1 cellular context compared by ENCODE assay signal in the genomic region with DNA sequence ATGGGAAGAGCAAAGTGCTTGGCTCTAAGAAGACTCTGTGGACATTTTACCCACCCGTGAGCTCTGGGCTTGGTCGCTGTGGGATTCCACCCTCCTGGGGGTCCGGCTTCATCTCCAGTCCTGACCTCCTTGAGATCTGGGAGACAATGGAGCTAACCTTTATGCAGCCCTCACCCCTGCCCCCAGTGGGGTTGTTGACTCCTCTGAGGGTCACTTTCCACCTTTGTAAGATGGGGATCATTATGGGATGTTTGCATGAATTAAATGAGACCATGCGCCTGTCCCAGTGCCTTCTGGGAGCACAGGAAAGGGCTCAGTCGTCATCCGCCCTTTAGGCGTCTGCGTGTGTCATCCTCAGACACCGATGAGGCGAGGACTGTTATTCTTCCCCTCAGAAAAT.
TF ChIP-seq lines count a peak whose summit lies in the region.

No MANE protein-coding gene starts in this region.

TF ChIP-seq in H1, 55 proteins besides CTCF, POLR2A, EP300 and RAD21 (continued from another document):
- TF ChIP-seq KDM1A (IDR thresholded peaks at IDR 0.05; ENCODE audit: borderline replicate concordance, low read length) (no peak), CEBPB (IDR thresholded peaks at IDR 0.05; ENCODE audit: low read depth, low read length) (no peak), JUND (IDR thresholded peaks at IDR 0.05; ENCODE audit: low read length) (no peak), RXRA (IDR thresholded peaks at IDR 0.05; ENCODE audit: insufficient read depth, low read depth, low read length) (no peak), HDAC2 (IDR thresholded peaks at IDR 0.05; ENCODE audit: borderline replicate concordance in 1 of 2, low read depth in 2 of 2, low read length in 2 of 2) (no peak), ZNF274 (IDR thresholded peaks at IDR 0.05; ENCODE audit: borderline replicate concordance, extremely low read depth, low read length) (no peak), JUN (IDR thresholded peaks at IDR 0.05; ENCODE audit: low read depth, low read length) (no peak), PHF8 (conservative IDR thresholded peaks at IDR 0.05; ENCODE audit: low read depth, low read length) (no peak), EZH2 (IDR thresholded peaks at IDR 0.05; ENCODE audit: low read depth, low read length, severe bottlenecking) (no peak), TBP (IDR thresholded peaks at IDR 0.05; ENCODE audit: low read depth, low read length) (no peak), FOSL1 (IDR thresholded peaks at IDR 0.05; ENCODE audit: insufficient read depth, low read depth, low read length) (no peak), CTBP2 (IDR thresholded peaks at IDR 0.05; ENCODE audit: borderline replicate concordance, insufficient read depth, insufficient read length, low read length) (no peak)
- TF ChIP-seq, protein P1, sequence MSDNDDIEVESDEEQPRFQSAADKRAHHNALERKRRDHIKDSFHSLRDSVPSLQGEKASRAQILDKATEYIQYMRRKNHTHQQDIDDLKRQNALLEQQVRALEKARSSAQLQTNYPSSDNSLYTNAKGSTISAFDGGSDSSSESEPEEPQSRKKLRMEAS (IDR thresholded peaks at IDR 0.05): no peak
